1 cellular context compared by ENCODE assay signal in genomic region chr22:20553947-20554741, GRCh38.
TF ChIP-seq lines count a peak whose summit lies in the region.

No MANE protein-coding gene starts in this region.

TF ChIP-seq in K562, 482 proteins besides CTCF, POLR2A, EP300 and RAD21 (continued from another document):
- TF ChIP-seq TCF7L2 (IDR thresholded peaks at IDR 0.05; ENCODE audit: low read depth, low read length), result no peak
- TF ChIP-seq STAT5A (IDR thresholded peaks at IDR 0.05; ENCODE audit: borderline replicate concordance, low read length), result no peak
- no peak for TF ChIP-seq FOXM1 (IDR thresholded peaks at IDR 0.05; ENCODE audit: low read depth)
- TF ChIP-seq FOXM1 (CRISPR knock-in tag; IDR thresholded peaks at IDR 0.05; ENCODE audit: low read depth), result 0 out of 2 replicates have a peak, but pooled peaks have one; percentile 51
- TF ChIP-seq KDM2B (CRISPR knock-in tag; IDR thresholded peaks at IDR 0.05), result 0 out of 2 replicates have a peak, but pooled peaks have one; percentile 51
- no peak for TF ChIP-seq ZNF444 (CRISPR knock-in tag; IDR thresholded peaks at IDR 0.05)
- no peak for TF ChIP-seq KLF1 (tag; IDR thresholded peaks at IDR 0.05)
- no peak for TF ChIP-seq RCOR1 (IDR thresholded peaks at IDR 0.05; ENCODE audit: borderline replicate concordance in 1 of 2, low read depth in 2 of 2, low read length in 2 of 2)
- TF ChIP-seq ZKSCAN3 (CRISPR knock-in tag; IDR thresholded peaks at IDR 0.05), result no peak
- no peak for TF ChIP-seq THRB (CRISPR knock-in tag; conservative IDR thresholded peaks at IDR 0.05)
- no peak for TF ChIP-seq ADNP (tag; IDR thresholded peaks at IDR 0.05)
- no peak for TF ChIP-seq HEY1 (CRISPR knock-in tag; IDR thresholded peaks at IDR 0.05; ENCODE audit: borderline replicate concordance)
- peak; percentile 18; the same call in 1 of the 2 replicates for TF ChIP-seq GATA2 (CRISPR knock-in tag; IDR thresholded peaks at IDR 0.05)
- peak; percentile 36 for TF ChIP-seq SETDB1 (IDR thresholded peaks at IDR 0.05; ENCODE audit: low read length)
- peak; percentile 90; the same call in 1 of the 2 replicates for TF ChIP-seq CBFB (CRISPR knock-in tag; IDR thresholded peaks at IDR 0.05)
- no peak for TF ChIP-seq SAFB2 (IDR thresholded peaks at IDR 0.05; ENCODE audit: borderline replicate concordance, low read depth, low read length, severe bottlenecking)
- TF ChIP-seq POLR2G (IDR thresholded peaks at IDR 0.05; ENCODE audit: low read depth, low read length), result peak; percentile 58
- TF ChIP-seq E2F4 (CRISPR knock-in tag; IDR thresholded peaks at IDR 0.05; ENCODE audit: low read depth), result no peak
- 0 out of 2 replicates have a peak, but pooled peaks have one; percentile 31 for TF ChIP-seq ETV5 (CRISPR knock-in tag; IDR thresholded peaks at IDR 0.05; ENCODE audit: low read depth)
- TF ChIP-seq HMGN3 (IDR thresholded peaks at IDR 0.05; ENCODE audit: borderline replicate concordance, extremely low read depth, insufficient read length, low read depth, low read length), result peak; percentile 9
- no peak for TF ChIP-seq ZBTB17 (CRISPR knock-in tag; IDR thresholded peaks at IDR 0.05)
